ENCODE assay signal across 24 cellular contexts in the genomic region with DNA sequence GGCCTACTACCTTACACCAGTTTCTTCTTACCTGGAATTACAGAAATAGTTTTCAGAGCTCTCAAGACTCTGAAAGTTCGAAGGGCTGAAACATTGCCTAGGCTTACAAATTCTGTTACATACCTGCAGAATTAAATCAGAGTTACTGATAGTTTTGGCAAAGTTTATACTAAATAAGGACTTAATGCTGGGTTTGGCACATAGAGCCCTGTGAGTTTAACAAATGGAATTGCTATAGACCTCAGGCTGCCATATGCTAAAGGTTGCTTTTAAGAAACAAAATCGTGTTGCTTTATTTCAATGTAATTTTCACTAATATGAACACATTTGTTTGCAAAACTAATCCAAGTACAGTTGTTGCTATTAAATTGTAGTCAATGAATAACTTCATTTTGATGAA. TPM values are rescaled to one million over a fixed set of nuclear protein-coding genes. Genes with fewer than 3 reads are reported as not detected.
"Had no signal": no experiment of that assay in that cellular context is flagged by ENCODE, and none has a peak within 500 bp of the region (broad histone marks: within the 10 kb centered on the region; RNA-seq: fewer than 3 reads in every experiment).

No MANE protein-coding gene starts in this region.

- H3K4me1 ChIP-seq: esophagus muscularis mucosa, left ventricle myocardium inferior, sigmoid colon, spleen, thyroid gland had no signal

- H3K27ac ChIP-seq: coronary artery, esophagus muscularis mucosa, hepatocyte, left ventricle myocardium inferior, sigmoid colon, spleen, thyroid gland, VCaP had no signal

- ATAC-seq: activated CD4-positive, CD25-positive, alpha-beta regulatory T cell treated with anti-CD3 and anti-CD28 coated beads, Interleukin-2, amount 50 U/mL, for 24 hours; activated CD8-positive, alpha-beta memory T cell treated with anti-CD3 and anti-CD28 coated beads, Interleukin-2, amount 10 ng/mL, durations not matched to agents 7 days and 5 days; activated CD8-positive, alpha-beta T cell treated with anti-CD3 and anti-CD28 coated beads for 36 hours; activated naive CD8-positive, alpha-beta T cell treated with anti-CD3 and anti-CD28 coated beads, Interleukin-2, amount 50 U/mL, for 24 hours; naive thymus-derived CD4-positive, alpha-beta T cell had no signal

- FAIRE-seq: bronchial epithelial cell had no signal

- H3K4me2 ChIP-seq: hepatocyte had no signal

- H3K79me2 ChIP-seq: hepatocyte had no signal

- DNase-seq: activated CD4-positive, alpha-beta T cell treated with anti-CD3 and anti-CD28 coated beads, Interleukin-2, amount 10 ng/mL, durations not matched to agents 24 days and 14 days; activated CD8-positive, alpha-beta memory T cell treated with anti-CD3 and anti-CD28 coated beads, Interleukin-2, amount 10 ng/mL, durations not matched to agents 7 days and 5 days; activated CD8-positive, alpha-beta T cell treated with anti-CD3 and anti-CD28 coated beads for 36 hours; activated gamma-delta T cell; activated naive CD4-positive, alpha-beta T cell treated with anti-CD3 and anti-CD28 coated beads, Interleukin-2, amount 50 U/mL, for 16 hours; activated naive CD8-positive, alpha-beta T cell treated with anti-CD3 and anti-CD28 coated beads, Interleukin-2, amount 50 U/mL, for 24 hours; anterior cingulate cortex; foreskin melanocyte; glutamatergic neuron; left ventricle myocardium inferior; naive thymus-derived CD4-positive, alpha-beta T cell; sigmoid colon; spleen; stimulated activated CD4-positive, alpha-beta T cell treated with anti-CD3 and anti-CD28 coated beads, Interleukin-4, amount 100 ng/mL, for 24 hours; stimulated activated naive CD4-positive, alpha-beta T cell treated with Interleukin-2 at 50 U/mL for 16 hours; substantia nigra; thyroid gland had no signal

- H2AFZ ChIP-seq: hepatocyte had no signal

- H3K4me3 ChIP-seq: coronary artery, esophagus muscularis mucosa, hepatocyte, left ventricle myocardium inferior, sigmoid colon, spleen, thyroid gland had no signal

- H3K9me3 ChIP-seq: esophagus muscularis mucosa, left ventricle myocardium inferior, sigmoid colon, spleen, thyroid gland had no signal

- H3K27me3 ChIP-seq: esophagus muscularis mucosa, hepatocyte, sigmoid colon, spleen, thyroid gland had no signal

- H3K36me3 ChIP-seq: esophagus muscularis mucosa, left ventricle myocardium inferior, sigmoid colon, spleen, thyroid gland had no signal

RNA-seq across cellular contexts. Expression of gene SCN3A, which starts 40.1 kb away (rescaled TPM):
- total RNA-seq: activated T-helper 1 cell treated with anti-CD3 and anti-CD28 coated beads, Interleukin-12 subunit alpha, Interleukin-12 subunit beta, Interleukin-2, Interleukin-4 antibody, amounts not matched to agents 30 ng/mL and 10 ng/mL and 1 ng/mL, durations not matched to agents 14 hours and 24 hours and 36 hours; bronchial epithelial cell had no signal
- polyA plus RNA-seq: naive thymus-derived CD4-positive, alpha-beta T cell had no signal
